In genomic region chr2:241041557-241042158, GRCh38 we compare ENCODE assay signal across 12 cellular contexts. TPM values are rescaled to one million over a fixed set of nuclear protein-coding genes. Genes with fewer than 3 reads are reported as not detected.
DNase-seq lines count a peak whose midpoint lies in the region; ATAC-seq, FAIRE-seq and TF ChIP-seq lines count a peak whose summit lies in the region.
"Had no signal": no experiment of that assay in that cellular context is flagged by ENCODE, and none has a peak within 500 bp of the region (broad histone marks: within the 10 kb centered on the region; RNA-seq: fewer than 3 reads in every experiment).

No MANE protein-coding gene starts in this region.

- H3K4me1 Mint-ChIP-seq in activated CD4-positive, alpha-beta memory T cell treated with anti-CD3 and anti-CD28 coated beads for 36 hours (ENCODE audit: low read depth): peaks cover 20% of the 10 kb centered on the region

- DNase-seq in GM12891 (ENCODE audit: insufficient read length, low spot score) (no peak), NCI-H2196 treated with DMSO at 0.1 percent for 48 hours (lab: John Stamatoyannopoulos, UW; ENCODE audit: unreplicated experiment) (no peak), amygdala (lab: John Stamatoyannopoulos, UW) (no peak), NCI-H345 treated with DMSO at 0.1 percent for 48 hours (lab: John Stamatoyannopoulos, UW; ENCODE audit: unreplicated experiment) (no peak), Right ventricle myocardium inferior (ENCODE audit: missing footprints) (no peak)
- no peak for DNase-seq in activated CD4-positive, alpha-beta memory T cell treated with anti-CD3 and anti-CD28 coated beads for 36 hours
- DNase-seq: activated CD4-positive, CD25-positive, alpha-beta regulatory T cell treated with anti-CD3 and anti-CD28 coated beads, Interleukin-2, amount 50 U/mL, for 72 hours; brain microvascular endothelial cell; foreskin keratinocyte; NCI-H2171 had no signal

- no peak; the same call in 1 of the 2 replicates for TF ChIP-seq POLR2A in GM12891 (IDR thresholded peaks at IDR 0.05; ENCODE audit: low read depth, low read length)

- intact Hi-C loops in activated CD4-positive, alpha-beta memory T cell treated with anti-CD3 and anti-CD28 coated beads for 36 hours (cut with micrococcal nuclease): no loop called here
- intact Hi-C loops in Right ventricle myocardium inferior (cut with DNase I): no loop called here

- no peak overlapping the region for H3K4me3 Mint-ChIP-seq in activated CD4-positive, alpha-beta memory T cell treated with anti-CD3 and anti-CD28 coated beads for 36 hours

- peak overlapping the region; percentile 5 for H3K27ac Mint-ChIP-seq in activated CD4-positive, alpha-beta memory T cell treated with anti-CD3 and anti-CD28 coated beads for 36 hours

- peaks cover 12% of the 10 kb centered on the region for H3K36me3 Mint-ChIP-seq in activated CD4-positive, alpha-beta memory T cell treated with anti-CD3 and anti-CD28 coated beads for 36 hours

- ATAC-seq in GM19468 (IDR thresholded peaks at IDR 0.05; ENCODE audit: extremely low read depth, unreplicated experiment) (peak; percentile 63), HG03196 (IDR thresholded peaks at IDR 0.05; ENCODE audit: unreplicated experiment) (peak; percentile 55), Right ventricle myocardium inferior (no peak)
- ATAC-seq: foreskin keratinocyte had no signal

- H3K9me3 Mint-ChIP-seq in activated CD4-positive, alpha-beta memory T cell treated with anti-CD3 and anti-CD28 coated beads for 36 hours: peaks cover 8% of the 10 kb centered on the region

- CTCF ChIA-PET in activated CD4-positive, alpha-beta memory T cell treated with anti-CD3 and anti-CD28 coated beads for 36 hours (lab: Charles Lee): no interaction called here

- peak; percentile 92 for FAIRE-seq in GM12891 (lab: Jason Lieb, UNC)

- no peaks in the 10 kb centered on the region for H3K27me3 Mint-ChIP-seq in activated CD4-positive, alpha-beta memory T cell treated with anti-CD3 and anti-CD28 coated beads for 36 hours

- POLR2A ChIA-PET in activated CD4-positive, alpha-beta memory T cell treated with anti-CD3 and anti-CD28 coated beads for 36 hours (lab: Charles Lee): no interaction called here

TF ChIP-seq in GM12891, 5 proteins besides CTCF, POLR2A, EP300 and RAD21:
- TF ChIP-seq POLR2AphosphoS5 (IDR thresholded peaks at IDR 0.05; ENCODE audit: low read depth, low read length) (no peak), TAF1 (IDR thresholded peaks at IDR 0.05; ENCODE audit: low read depth, low read length) (0 out of 2 replicates have a peak, but pooled peaks have one; percentile 22), PAX5 (IDR thresholded peaks at IDR 0.05; ENCODE audit: insufficient read depth, low read length, severe bottlenecking) (no peak), POU2F2 (IDR thresholded peaks at IDR 0.05; ENCODE audit: low read depth, low read length) (no peak), SPI1 (IDR thresholded peaks at IDR 0.05; ENCODE audit: low read depth, low read length) (peak; percentile 84)

RNA-seq across cellular contexts. Expression of gene SNED1, which starts 43.2 kb away (rescaled TPM):
- polyA plus RNA-seq in GM12891 (2012; ENCODE audit: low read depth, missing spikeins): 0.42 TPM
- total RNA-seq in activated CD4-positive, alpha-beta memory T cell treated with anti-CD3 and anti-CD28 coated beads for 36 hours: 1 to 10 TPM; 2.6 to 3.8 TPM
- 6.7 TPM for total RNA-seq in Right ventricle myocardium inferior
- total RNA-seq: foreskin keratinocyte had no signal
- polyA plus RNA-seq: foreskin keratinocyte had no signal
